Comparison of ENCODE assay signal across 16 cellular contexts in genomic region chr3:142106536-142106935, GRCh38.
"Had no signal": no experiment of that assay in that cellular context is flagged by ENCODE, and none has a peak within 500 bp of the region (broad histone marks: within the 10 kb centered on the region; RNA-seq: fewer than 3 reads in every experiment).

No MANE protein-coding gene starts in this region.

- H3K4me3 Mint-ChIP-seq: central memory CD8-positive, alpha-beta T cell; dendritic cell treated with granulocyte-macrophage colony-stimulating factor and Interleukin-4, amounts not matched to agents 40 ng/mL and 50 ng/mL, for 4 days; immature natural killer cell; naive thymus-derived CD4-positive, alpha-beta T cell; stimulated activated naive CD8-positive, alpha-beta T cell treated with anti-CD3 and anti-CD28 coated beads, Interleukin-15, amount 100 ng/mL, for 72 hours had no signal

- ATAC-seq: activated CD4-positive, CD25-positive, alpha-beta regulatory T cell treated with anti-CD3 and anti-CD28 coated beads, Interleukin-2, amount 50 U/mL, for 24 hours; left cardiac atrium; naive thymus-derived CD4-positive, alpha-beta T cell; stimulated activated naive CD8-positive, alpha-beta T cell treated with anti-CD3 and anti-CD28 coated beads, Interleukin-15, amount 100 ng/mL, for 72 hours had no signal

- H3K27ac ChIP-seq: adrenal gland, ovary, testis had no signal

- H3K36me3 Mint-ChIP-seq: immature natural killer cell had no signal

- H3K4me3 ChIP-seq: adrenal gland, lung, ovary, testis had no signal

- H3K27ac Mint-ChIP-seq: dendritic cell treated with granulocyte-macrophage colony-stimulating factor and Interleukin-4, amounts not matched to agents 40 ng/mL and 50 ng/mL, for 4 days; immature natural killer cell had no signal

- H3K27me3 Mint-ChIP-seq: central memory CD8-positive, alpha-beta T cell; dendritic cell treated with granulocyte-macrophage colony-stimulating factor and Interleukin-4, amounts not matched to agents 40 ng/mL and 50 ng/mL, for 4 days; stimulated activated naive CD8-positive, alpha-beta T cell treated with anti-CD3 and anti-CD28 coated beads, Interleukin-15, amount 100 ng/mL, for 72 hours had no signal

- DNase-seq: activated CD4-positive, alpha-beta T cell treated with anti-CD3 and anti-CD28 coated beads, Interleukin-2, amount 50 U/mL, for 4 hours; activated naive CD4-positive, alpha-beta T cell treated with anti-CD3 and anti-CD28 coated beads, Interleukin-2, amount 50 U/mL, for 16 hours; activated T-cell treated with anti-CD3 and anti-CD28 coated beads, Interleukin-2, amount 50 U/mL, for 1 hour; adrenal gland; erythroblast; immature natural killer cell; left cardiac atrium; naive thymus-derived CD4-positive, alpha-beta T cell; ovary; stimulated activated CD4-positive, alpha-beta T cell treated with anti-CD3 and anti-CD28 coated beads, Interleukin-4, amount 100 ng/mL, for 24 hours; stimulated activated naive CD8-positive, alpha-beta T cell treated with anti-CD3 and anti-CD28 coated beads, Interleukin-15, amount 100 ng/mL, for 72 hours; testis had no signal

- H3K36me3 ChIP-seq: adrenal gland, ovary had no signal

- H3K9me3 Mint-ChIP-seq: central memory CD8-positive, alpha-beta T cell; dendritic cell treated with granulocyte-macrophage colony-stimulating factor and Interleukin-4, amounts not matched to agents 40 ng/mL and 50 ng/mL, for 4 days; immature natural killer cell; stimulated activated naive CD8-positive, alpha-beta T cell treated with anti-CD3 and anti-CD28 coated beads, Interleukin-15, amount 100 ng/mL, for 72 hours had no signal

- H3K27me3 ChIP-seq: adrenal gland, ovary, testis had no signal
